Comparison of ENCODE assay signal across 31 cellular contexts in the genomic region with DNA sequence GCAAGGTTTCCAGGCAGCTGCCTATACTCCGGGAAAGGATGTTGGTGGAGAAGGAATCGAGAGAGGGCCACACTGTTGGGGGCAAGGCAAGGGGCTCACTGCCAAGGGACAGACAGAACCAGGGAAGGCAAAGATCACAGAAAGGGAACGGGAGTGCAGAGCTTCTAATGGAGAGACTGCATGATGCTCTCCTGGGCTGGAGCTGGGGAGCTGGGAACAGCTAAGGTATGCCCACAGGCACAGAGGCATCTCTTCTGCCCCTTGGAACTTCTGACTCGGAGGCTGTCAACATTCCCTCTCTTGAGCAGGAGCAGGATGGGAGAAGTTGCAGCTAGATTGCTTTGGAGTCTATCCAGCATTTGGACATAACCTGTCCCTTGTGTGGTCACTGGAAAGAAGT. TPM values are rescaled to one million over a fixed set of nuclear protein-coding genes. Genes with fewer than 3 reads are reported as not detected.
"Had no signal": no experiment of that assay in that cellular context is flagged by ENCODE, and none has a peak within 500 bp of the region (broad histone marks: within the 10 kb centered on the region; RNA-seq: fewer than 3 reads in every experiment).

No MANE protein-coding gene starts in this region.

- H3K9me3 Mint-ChIP-seq: natural killer cell treated with Interleukin-12 subunit alpha and Interleukin-12 subunit beta and Interleukin-15 and Interleukin-18, amount 100 ng/mL, for 72 hours; stimulated activated effector memory CD8-positive, alpha-beta T cell treated with anti-CD3 and anti-CD28 coated beads, Interleukin-12 subunit alpha, Interleukin-12 subunit beta, amount 100 ng/mL, for 72 hours; type B pancreatic cell had no signal

- H3K27ac Mint-ChIP-seq: mesothelial cell of epicardium; naive thymus-derived CD4-positive, alpha-beta T cell; natural killer cell treated with Interleukin-12 subunit alpha and Interleukin-12 subunit beta and Interleukin-15 and Interleukin-18, amount 100 ng/mL, for 72 hours; stimulated activated effector memory CD8-positive, alpha-beta T cell treated with anti-CD3 and anti-CD28 coated beads, Interleukin-12 subunit alpha, Interleukin-12 subunit beta, amount 100 ng/mL, for 72 hours; stimulated activated naive CD8-positive, alpha-beta T cell treated with anti-CD3 and anti-CD28 coated beads, Interleukin-15, Interleukin-2, amounts not matched to agents 100 ng/mL and 50 ng/mL, for 24 hours; type B pancreatic cell had no signal

- H3K27me3 ChIP-seq: pancreas, right atrium auricular region, sigmoid colon, tibial nerve, uterus had no signal

- H3K27ac ChIP-seq: left ventricle myocardium inferior, pancreas, right atrium auricular region, sigmoid colon, spleen, tibial nerve, uterus had no signal

- H3K9me3 ChIP-seq: mucosa of descending colon, pancreas, right atrium auricular region, sigmoid colon, tibial nerve, uterus had no signal

- FAIRE-seq: pancreas, small intestine had no signal

- ATAC-seq: mucosa of descending colon; naive thymus-derived CD4-positive, alpha-beta T cell; natural killer cell treated with Interleukin-12 subunit alpha and Interleukin-12 subunit beta and Interleukin-15 and Interleukin-18, amount 100 ng/mL, for 72 hours; pancreas; stimulated activated effector memory CD8-positive, alpha-beta T cell treated with anti-CD3 and anti-CD28 coated beads, Interleukin-12 subunit alpha, Interleukin-12 subunit beta, amount 100 ng/mL, for 72 hours had no signal

- H3K4me3 Mint-ChIP-seq: mesothelial cell of epicardium; naive thymus-derived CD4-positive, alpha-beta T cell; natural killer cell treated with Interleukin-12 subunit alpha and Interleukin-12 subunit beta and Interleukin-15 and Interleukin-18, amount 100 ng/mL, for 72 hours; stimulated activated effector memory CD8-positive, alpha-beta T cell treated with anti-CD3 and anti-CD28 coated beads, Interleukin-12 subunit alpha, Interleukin-12 subunit beta, amount 100 ng/mL, for 72 hours; stimulated activated naive CD8-positive, alpha-beta T cell treated with anti-CD3 and anti-CD28 coated beads, Interleukin-15, Interleukin-2, amounts not matched to agents 100 ng/mL and 50 ng/mL, for 24 hours; type B pancreatic cell had no signal

- H3K4me1 ChIP-seq: left ventricle myocardium inferior, right atrium auricular region, sigmoid colon, tibial nerve, uterus had no signal

- H3K36me3 ChIP-seq: left ventricle myocardium inferior, pancreas, right atrium auricular region, sigmoid colon, spleen, tibial nerve, uterus had no signal

- H3K27me3 Mint-ChIP-seq: natural killer cell treated with Interleukin-12 subunit alpha and Interleukin-12 subunit beta and Interleukin-15 and Interleukin-18, amount 100 ng/mL, for 72 hours; stimulated activated naive CD8-positive, alpha-beta T cell treated with anti-CD3 and anti-CD28 coated beads, Interleukin-15, Interleukin-2, amounts not matched to agents 100 ng/mL and 50 ng/mL, for 24 hours; type B pancreatic cell had no signal

- H3K4me3 ChIP-seq: left ventricle myocardium inferior, lung, mucosa of descending colon, pancreas, right atrium auricular region, sigmoid colon, spleen, tibial nerve, uterus had no signal

- DNase-seq: islet precursor cell; left ventricle myocardium inferior; mesendoderm; mucosa of descending colon; naive thymus-derived CD4-positive, alpha-beta T cell; nucleus accumbens; pancreas; posterior cingulate gyrus; sigmoid colon; small intestine; spleen; stimulated activated CD4-positive, alpha-beta T cell treated with anti-CD3 and anti-CD28 coated beads, Interleukin-4, amount 100 ng/mL, for 24 hours; stimulated activated naive CD4-positive, alpha-beta T cell; uterus had no signal

RNA-seq across cellular contexts. Expression of gene FFAR2, which starts 22.4 kb away (rescaled TPM):
- total RNA-seq: kidney epithelial cell; mesothelial cell of epicardium; myocyte; natural killer cell treated with Interleukin-12 subunit alpha and Interleukin-12 subunit beta and Interleukin-15 and Interleukin-18, amount 100 ng/mL, for 72 hours; osteoblast; pulmonary artery endothelial cell; renal cortical epithelial cell; temporal lobe had no signal
- polyA plus RNA-seq: naive thymus-derived CD4-positive, alpha-beta T cell; neural cell had no signal

RNA-seq across cellular contexts. Expression of gene GPR42, which starts 54.8 kb away (rescaled TPM):
- total RNA-seq: kidney epithelial cell, left ventricle myocardium inferior, lower leg skin, mesothelial cell of epicardium, myocyte, osteoblast, pulmonary artery endothelial cell, renal cortical epithelial cell, right atrium auricular region, temporal lobe, tibial nerve, ureter, uterus had no signal
- polyA plus RNA-seq: naive thymus-derived CD4-positive, alpha-beta T cell; neural cell had no signal
